ENCODE assay signal across 17 cellular contexts in the genomic region with DNA sequence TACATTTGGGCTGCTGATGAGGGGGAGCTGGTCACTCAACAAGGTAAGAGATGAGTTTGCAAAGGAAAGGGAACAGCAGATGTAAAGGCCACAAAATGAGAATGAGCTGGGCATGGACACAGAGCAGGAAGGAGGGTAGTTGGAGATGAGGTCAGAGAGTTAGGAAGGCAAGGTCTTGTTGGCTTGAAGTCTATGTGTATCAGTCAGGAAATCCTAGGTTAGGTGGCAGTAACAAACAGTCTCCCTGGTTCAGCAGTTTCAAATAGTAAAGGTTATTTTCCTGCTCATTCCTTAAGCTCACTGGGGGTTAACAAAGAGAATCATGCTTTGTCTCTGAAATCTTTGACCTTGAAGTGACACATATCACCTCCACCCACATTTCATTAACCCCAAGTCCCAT. TPM values are rescaled to one million over a fixed set of nuclear protein-coding genes. Genes with fewer than 3 reads are reported as not detected.
DNase-seq lines count a peak whose midpoint lies in the region; ATAC-seq and TF ChIP-seq lines count a peak whose summit lies in the region.
"Had no signal": no experiment of that assay in that cellular context is flagged by ENCODE, and none has a peak within 500 bp of the region (broad histone marks: within the 10 kb centered on the region; RNA-seq: fewer than 3 reads in every experiment).

No MANE protein-coding gene starts in this region.

- H4K91ac ChIP-seq in IMR-90 (ENCODE audit: insufficient read depth, low read depth, low read length), result peak overlapping the region; percentile 30; the same call in 1 of the 2 replicates

- H3K56ac ChIP-seq in IMR-90 (ENCODE audit: extremely low read depth, insufficient read depth, low read length), result no peak overlapping the region

- H4K20me1 ChIP-seq in IMR-90 (ENCODE audit: insufficient read depth, low read length), result no peaks in the 10 kb centered on the region; the same call in 1 of the 2 replicates

- H2BK15ac ChIP-seq in IMR-90 (ENCODE audit: low read depth, low read length), result 0 out of 3 replicates have a peak overlapping the region, but pooled peaks have one; percentile 29

- TF ChIP-seq POLR2A in IMR-90 (IDR thresholded peaks at IDR 0.05; ENCODE audit: low read depth, low read length), result no peak

- peaks cover 4% of the 10 kb centered on the region for H3K4me1 Mint-ChIP-seq in activated naive CD4-positive, alpha-beta T cell treated with anti-CD3 and anti-CD28 coated beads, Interleukin-2, amount 50 U/mL, for 24 hours
- peaks cover 2% of the 10 kb centered on the region for H3K4me1 Mint-ChIP-seq in activated naive CD4-positive, alpha-beta T cell treated with anti-CD3 and anti-CD28 coated beads for 36 hours (ENCODE audit: low read depth)
- H3K4me1 Mint-ChIP-seq in immature natural killer cell, result peaks cover 23 to 26% of the 10 kb centered on the region in 2 donors
- peaks cover 32 to 61% of the 10 kb centered on the region in 2 donors for H3K4me1 Mint-ChIP-seq in stimulated activated naive B cell treated with anti-CD40 and anti-IgM and Interleukin-4, amounts not matched to agents 10 μg/mL and 1 μg/mL and 100 μg/mL, for 72 hours

- H2BK5ac ChIP-seq in IMR-90 (ENCODE audit: low read depth, low read length, poor library complexity, severe bottlenecking), result no peak overlapping the region

- no peaks in the 10 kb centered on the region for H3K36me3 ChIP-seq in IMR-90 (ENCODE audit: control insufficient read depth, insufficient read depth, low read length)
- H3K36me3 ChIP-seq: HAP-1 had no signal

- dilution Hi-C loops in IMR-90 (cut with HindIII; ENCODE audit: low sequenced_read_pairs, unreplicated experiment), result loop anchor here (25.0 kb wide), 1 partner anchor 557 kb away; no protein-coding TSS in a partner anchor

- no peak overlapping the region for H3K4me3 ChIP-seq in IMR-90 (ENCODE audit: insufficient read depth, low read depth, low read length)
- H3K4me3 ChIP-seq: A549, HAP-1 had no signal

- peak overlapping the region; percentile 55 for H2BK120ac ChIP-seq in IMR-90 (ENCODE audit: low read depth, low read length)

- H2AFZ ChIP-seq in IMR-90 (replicated peaks; ENCODE audit: low read length, poor library complexity), result no peak overlapping the region

- POLR2A ChIA-PET in IMR-90 (lab: Charles Lee; ENCODE audit: unreplicated experiment), result no interaction called here

- no peak overlapping the region for H4K5ac ChIP-seq in IMR-90 (ENCODE audit: low read depth, low read length)

- H3K9me3 Mint-ChIP-seq in activated naive CD4-positive, alpha-beta T cell treated with anti-CD3 and anti-CD28 coated beads, Interleukin-2, amount 50 U/mL, for 24 hours, result no peaks in the 10 kb centered on the region
- peaks cover 3% of the 10 kb centered on the region for H3K9me3 Mint-ChIP-seq in activated naive CD4-positive, alpha-beta T cell treated with anti-CD3 and anti-CD28 coated beads for 36 hours
- H3K9me3 Mint-ChIP-seq in immature natural killer cell, result peaks cover 0 to 2% (median 0%) of the 10 kb centered on the region in 6 donors
- peaks cover 8 to 9% of the 10 kb centered on the region in 2 donors for H3K9me3 Mint-ChIP-seq in stimulated activated naive B cell treated with anti-CD40 and anti-IgM and Interleukin-4, amounts not matched to agents 10 μg/mL and 1 μg/mL and 100 μg/mL, for 72 hours

- in situ Hi-C loops in IMR-90 (cut with MboI; ENCODE audit: low sequenced_read_pairs), result loop anchor here (5.0 to 10.0 kb wide), 3 partner anchors 77 to 410 kb away; no protein-coding TSS in a partner anchor

- H3K27ac ChIP-seq in IMR-90 (ENCODE audit: insufficient read depth, low read length), result no peak overlapping the region
- H3K27ac ChIP-seq: 22Rv1 had no signal

- peaks cover 3% of the 10 kb centered on the region for H3K27me3 Mint-ChIP-seq in activated naive CD4-positive, alpha-beta T cell treated with anti-CD3 and anti-CD28 coated beads, Interleukin-2, amount 50 U/mL, for 24 hours
- H3K27me3 Mint-ChIP-seq in activated naive CD4-positive, alpha-beta T cell treated with anti-CD3 and anti-CD28 coated beads for 36 hours (ENCODE audit: low read depth), result peaks cover 2% of the 10 kb centered on the region
- H3K27me3 Mint-ChIP-seq in immature natural killer cell (ENCODE audit: low read depth in 3 of 3), result peaks cover under 1 to 5% (median 3%) of the 10 kb centered on the region in 3 donors
- peaks cover 4 to 10% of the 10 kb centered on the region in 2 donors for H3K27me3 Mint-ChIP-seq in stimulated activated naive B cell treated with anti-CD40 and anti-IgM and Interleukin-4, amounts not matched to agents 10 μg/mL and 1 μg/mL and 100 μg/mL, for 72 hours

- DNase-seq in activated naive CD4-positive, alpha-beta T cell treated with anti-CD3 and anti-CD28 coated beads for 36 hours, result no peak
- DNase-seq in IMR-90 (no peak), immature natural killer cell (no peak), hippocampal formation (lab: John Stamatoyannopoulos, UW) (no peak)
- DNase-seq in stimulated activated naive B cell treated with anti-CD40 and anti-IgM and Interleukin-4, amounts not matched to agents 10 μg/mL and 1 μg/mL and 100 μg/mL, for 72 hours, result no peak
- DNase-seq in activated CD4-positive, CD25-positive, alpha-beta regulatory T cell treated with anti-CD3 and anti-CD28 coated beads, Interleukin-2, amount 50 U/mL, for 72 hours, result no peak
- DNase-seq: AML-193; Calu3; CD8-positive, alpha-beta T cell; DMS 273 treated with DMSO at 0.1 percent for 48 hours; DMS53; DND-41 had no signal

- no peak overlapping the region for H3K23ac ChIP-seq in IMR-90 (ENCODE audit: low read depth, low read length)

- no peak overlapping the region for H3K9ac ChIP-seq in IMR-90 (ENCODE audit: low read depth, low read length)

- H4K8ac ChIP-seq in IMR-90 (ENCODE audit: low read depth in 2 of 2, low read length in 2 of 2), result no peak overlapping the region

- peak overlapping the region; percentile 79; the same call in 1 of the 2 replicates for H2BK20ac ChIP-seq in IMR-90 (ENCODE audit: low read depth, low read length)

- CTCF ChIA-PET in activated naive CD4-positive, alpha-beta T cell treated with anti-CD3 and anti-CD28 coated beads for 36 hours (lab: Charles Lee), result interaction anchor here (0.5 kb wide), 1 partner anchor 562 kb away, joined by 3 read pairs; no protein-coding TSS in a partner anchor
- CTCF ChIA-PET in IMR-90 (lab: Yijun Ruan, JAX), result interaction anchor here (0.7 kb wide), 1 partner anchor 40 kb away, joined by 3 read pairs; no protein-coding TSS in a partner anchor

- no TSS peak for BruUV-seq in IMR-90 (replicated peaks; lab: Mats Ljungman, UMichigan)

- peaks cover 12% of the 10 kb centered on the region for H3K9me1 ChIP-seq in IMR-90 (ENCODE audit: insufficient read depth, low read length)

- peaks cover 2% of the 10 kb centered on the region; the same call in 1 of the 2 replicates for H3K9me3 ChIP-seq in IMR-90 (ENCODE audit: control insufficient read depth, insufficient read depth, low read length)
- H3K9me3 ChIP-seq: HAP-1 had no signal

- TF ChIP-seq CTCF in IMR-90 (conservative IDR thresholded peaks at IDR 0.05; ENCODE audit: low read depth, low read length), result no peak

- H3K27me3 ChIP-seq in IMR-90 (ENCODE audit: control insufficient read depth, insufficient read depth, low read length), result no peaks in the 10 kb centered on the region; the same call in 1 of the 2 replicates

- ATAC-seq in IMR-90 (ENCODE audit: low read depth), result no peak
- ATAC-seq in stimulated activated naive B cell treated with anti-CD40 and anti-IgM and Interleukin-4, amounts not matched to agents 10 μg/mL and 1 μg/mL and 100 μg/mL, for 72 hours (replicated peaks), result no peak
- no peak for ATAC-seq in HG03196 (IDR thresholded peaks at IDR 0.05; ENCODE audit: unreplicated experiment)
- ATAC-seq: A549; CD8-positive, alpha-beta T cell had no signal

- H3K36me3 Mint-ChIP-seq in activated naive CD4-positive, alpha-beta T cell treated with anti-CD3 and anti-CD28 coated beads, Interleukin-2, amount 50 U/mL, for 24 hours, result no peaks in the 10 kb centered on the region
- H3K36me3 Mint-ChIP-seq in activated naive CD4-positive, alpha-beta T cell treated with anti-CD3 and anti-CD28 coated beads for 36 hours (ENCODE audit: low read depth), result no peaks in the 10 kb centered on the region
- no peaks in the 10 kb centered on the region for H3K36me3 Mint-ChIP-seq in immature natural killer cell
- H3K36me3 Mint-ChIP-seq in stimulated activated naive B cell treated with anti-CD40 and anti-IgM and Interleukin-4, amounts not matched to agents 10 μg/mL and 1 μg/mL and 100 μg/mL, for 72 hours, result peaks cover 8 to 12% of the 10 kb centered on the region in 2 donors
- H3K36me3 Mint-ChIP-seq: CD8-positive, alpha-beta T cell had no signal

- H2AK5ac ChIP-seq in IMR-90 (ENCODE audit: low read depth, low read length), result peak overlapping the region; percentile 53; the same call in 1 of the 2 replicates

- H2AK9ac ChIP-seq in IMR-90 (replicated peaks; ENCODE audit: low read depth, low read length, poor library complexity), result no peak overlapping the region

- no peak overlapping the region; the same call in 1 of the 2 replicates for H3K18ac ChIP-seq in IMR-90 (ENCODE audit: low read depth, low read length)

- no peak for TF ChIP-seq RAD21 in IMR-90 (IDR thresholded peaks at IDR 0.05; ENCODE audit: low read length)

- H3K27ac Mint-ChIP-seq in activated naive CD4-positive, alpha-beta T cell treated with anti-CD3 and anti-CD28 coated beads, Interleukin-2, amount 50 U/mL, for 24 hours, result peak overlapping the region; percentile 31
- no peak overlapping the region for H3K27ac Mint-ChIP-seq in activated naive CD4-positive, alpha-beta T cell treated with anti-CD3 and anti-CD28 coated beads for 36 hours
- H3K27ac Mint-ChIP-seq in immature natural killer cell, result no peak overlapping the region
- H3K27ac Mint-ChIP-seq in stimulated activated naive B cell treated with anti-CD40 and anti-IgM and Interleukin-4, amounts not matched to agents 10 μg/mL and 1 μg/mL and 100 μg/mL, for 72 hours, result peak overlapping the region; percentile 56
- H3K27ac Mint-ChIP-seq: CD8-positive, alpha-beta T cell had no signal

- H3K4me3 Mint-ChIP-seq in activated naive CD4-positive, alpha-beta T cell treated with anti-CD3 and anti-CD28 coated beads, Interleukin-2, amount 50 U/mL, for 24 hours, result no peak overlapping the region
- no peak overlapping the region for H3K4me3 Mint-ChIP-seq in activated naive CD4-positive, alpha-beta T cell treated with anti-CD3 and anti-CD28 coated beads for 36 hours
- peak overlapping the region; percentile 39 to 64 (median 40) for H3K4me3 Mint-ChIP-seq in immature natural killer cell
- no peak overlapping the region for H3K4me3 Mint-ChIP-seq in stimulated activated naive B cell treated with anti-CD40 and anti-IgM and Interleukin-4, amounts not matched to agents 10 μg/mL and 1 μg/mL and 100 μg/mL, for 72 hours
- H3K4me3 Mint-ChIP-seq: CD8-positive, alpha-beta T cell had no signal

- H3K4me2 ChIP-seq in IMR-90 (ENCODE audit: low read depth, low read length), result no peak overlapping the region
- H3K4me2 ChIP-seq: A549 had no signal

- H3K4ac ChIP-seq in IMR-90 (ENCODE audit: low read depth, low read length), result peak overlapping the region; percentile 53; the same call in 1 of the 2 replicates

- peak overlapping the region; percentile 58; the same call in 1 of the 2 replicates for H3K14ac ChIP-seq in IMR-90 (replicated peaks; ENCODE audit: low read depth, low read length)

- peaks cover 9% of the 10 kb centered on the region for H3K4me1 ChIP-seq in IMR-90 (ENCODE audit: control insufficient read depth, insufficient read depth, low read length)

- intact Hi-C loops in activated naive CD4-positive, alpha-beta T cell treated with anti-CD3 and anti-CD28 coated beads for 36 hours (cut with micrococcal nuclease), result no loop called here
- intact Hi-C loops in IMR-90 (cut with micrococcal nuclease), result no loop called here

- H3K79me1 ChIP-seq in IMR-90 (ENCODE audit: low read depth in 1 of 2, low read length in 2 of 2), result peaks cover 0 to 10% of the 10 kb centered on the region in 2 experiments; a peak in 1 of 4 replicates

RNA-seq across cellular contexts. Expression of a gene that starts 58.3 kb away (rescaled TPM):
- total RNA-seq in activated naive CD4-positive, alpha-beta T cell treated with anti-CD3 and anti-CD28 coated beads for 36 hours, result 10 to 100 TPM; 24.2 to 24.9 TPM
- 7.7 and 12.5 TPM in 2 replicates for total RNA-seq in IMR-90 (2012; rRNA removed)
- 8.2 and 8.7 TPM in 2 replicates for polyA plus RNA-seq in IMR-90 (2012; rRNA removed)
- polyA plus RNA-seq in IMR-90 (2012; cell fraction: cytosol; rRNA removed), result 4.8 and 7.4 TPM in 2 replicates
- polyA plus RNA-seq in IMR-90 (2012; cell fraction: nucleus; rRNA removed; ENCODE audit: low replicate concordance), result 6.5 and 6.7 TPM in 2 replicates
- 100 to 1,000 TPM; 196 to 245 (median 243) TPM for polyA plus RNA-seq in immature natural killer cell

Comparison
In these comparisons a context has a peak if more than half of its experiments do, and no peak if none do; other contexts are left out.
1. H3K27ac Mint-ChIP-seq: peak in activated naive CD4-positive, alpha-beta T cell treated with anti-CD3 and anti-CD28 coated beads, Interleukin-2, amount 50 U/mL, for 24 hours (single experiment) and stimulated activated naive B cell treated with anti-CD40 and anti-IgM and Interleukin-4, amounts not matched to agents 10 μg/mL and 1 μg/mL and 100 μg/mL, for 72 hours (single experiment); none in activated naive CD4-positive, alpha-beta T cell treated with anti-CD3 and anti-CD28 coated beads for 36 hours (single experiment) and immature natural killer cell (0 of 6).
2. H3K4me3 Mint-ChIP-seq: peak in immature natural killer cell (5 of 5); none in activated naive CD4-positive, alpha-beta T cell treated with anti-CD3 and anti-CD28 coated beads, Interleukin-2, amount 50 U/mL, for 24 hours (single experiment), activated naive CD4-positive, alpha-beta T cell treated with anti-CD3 and anti-CD28 coated beads for 36 hours (single experiment) and stimulated activated naive B cell treated with anti-CD40 and anti-IgM and Interleukin-4, amounts not matched to agents 10 μg/mL and 1 μg/mL and 100 μg/mL, for 72 hours (0 of 2).